Comparison of ENCODE assay signal across 16 cellular contexts in the genomic region with DNA sequence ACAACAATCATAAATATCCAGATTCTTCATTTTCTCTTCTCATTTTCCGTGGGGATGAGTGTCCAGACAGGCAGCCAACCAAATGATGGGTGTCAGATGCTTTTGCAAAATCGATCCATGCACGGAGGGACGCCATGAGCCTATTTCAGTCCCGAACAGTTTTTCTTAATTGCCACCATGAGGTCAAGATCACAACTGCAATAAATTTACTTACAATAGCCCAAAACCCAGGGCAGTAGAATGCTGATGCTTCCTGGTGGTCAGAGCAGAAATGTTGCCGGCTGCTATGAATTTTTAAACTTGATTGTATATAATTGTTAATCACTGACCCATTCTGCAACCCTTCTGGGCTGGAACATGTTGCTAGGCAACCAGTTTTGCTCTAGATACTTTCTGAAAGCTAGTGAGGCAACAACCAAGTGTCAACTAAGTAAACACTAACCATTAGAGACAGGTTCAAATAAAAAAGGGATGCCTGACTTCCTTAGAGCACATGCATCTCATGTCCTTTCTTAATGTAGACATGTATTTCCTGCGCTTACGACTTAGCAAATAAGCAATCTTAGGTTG.
A peak's percentile ranks its signal among the peaks of the same experiment; 100 is the strongest.
DNase-seq lines count a peak whose midpoint lies in the region; ATAC-seq and TF ChIP-seq lines count a peak whose summit lies in the region.
"Had no signal": no experiment of that assay in that cellular context is flagged by ENCODE, and none has a peak within 500 bp of the region (broad histone marks: within the 10 kb centered on the region; RNA-seq: fewer than 3 reads in every experiment).

No MANE protein-coding gene starts in this region.

- ATAC-seq in GM21825 (IDR thresholded peaks at IDR 0.05; ENCODE audit: unreplicated experiment): no peak
- ATAC-seq: GM12878; left lobe of liver; naive thymus-derived CD8-positive, alpha-beta T cell had no signal

- no peak overlapping the region for H3K4me3 ChIP-seq in choroid plexus epithelial cell (ENCODE audit: low read depth, low read length)
- no peak overlapping the region for H3K4me3 ChIP-seq in esophagus muscularis mucosa
- H3K4me3 ChIP-seq: BLaER1, GM12878 had no signal

- no peaks in the 10 kb centered on the region for H3K27me3 ChIP-seq in esophagus muscularis mucosa
- H3K27me3 ChIP-seq: BLaER1 had no signal

- peak; percentile 22 for DNase-seq in ELR (ENCODE audit: low read depth)
- peak; percentile 53 for DNase-seq in NCI-H2227 (lab: John Stamatoyannopoulos, UW; ENCODE audit: unreplicated experiment)
- DNase-seq in choroid plexus epithelial cell (ENCODE audit: low read depth): peak; percentile 24
- peak; percentile 16 for DNase-seq in mesenteric fat pad (ENCODE audit: low spot score)
- no peak for DNase-seq in esophagus muscularis mucosa (ENCODE audit: extremely low spot score)
- no peak for DNase-seq in ureter (ENCODE audit: low spot score)
- no peak for DNase-seq in RWPE1 (ENCODE audit: low spot score)
- DNase-seq: activated CD4-positive, alpha-beta memory T cell treated with anti-CD3 and anti-CD28 coated beads for 36 hours; effector CD8-positive, alpha-beta T cell; naive thymus-derived CD8-positive, alpha-beta T cell; NCI-H1105 treated with DMSO at 0.1 percent for 48 hours; stimulated activated CD4-positive, alpha-beta T cell treated with anti-CD3 and anti-CD28 coated beads, Interleukin-4, amount 100 ng/mL, for 24 hours had no signal

- CTCF ChIA-PET in RWPE1 (lab: Yijun Ruan, JAX): no interaction called here

- no peak for TF ChIP-seq EP300 in esophagus muscularis mucosa (IDR thresholded peaks at IDR 0.05)

- no peak for TF ChIP-seq POLR2A in esophagus muscularis mucosa (IDR thresholded peaks at IDR 0.05; ENCODE audit: low read depth)

- peaks cover 0 to 13% (median 10%) of the 10 kb centered on the region in 4 donors for H3K9me3 ChIP-seq in esophagus muscularis mucosa

- H3K27ac ChIP-seq in esophagus muscularis mucosa (replicated peaks in 1 of 4) (no peak overlapping the region), RWPE1 (no peak overlapping the region)
- H3K27ac ChIP-seq: BLaER1 had no signal

- intact Hi-C loops in esophagus muscularis mucosa (cut with DNase I): no loop called here

- 77% methylated on average over 8 of the region's 8 CpGs for whole genome bisulfite sequencing in esophagus muscularis mucosa

- H3K36me3 ChIP-seq in esophagus muscularis mucosa: no peaks in the 10 kb centered on the region

- no peaks in the 10 kb centered on the region for H3K4me1 ChIP-seq in esophagus muscularis mucosa
- H3K4me1 ChIP-seq: BLaER1 had no signal

- POLR2A ChIA-PET in RWPE1 (lab: Yijun Ruan, JAX; ENCODE audit: low non-redundant PET): no interaction called here

- TF ChIP-seq CTCF in choroid plexus epithelial cell (conservative IDR thresholded peaks at IDR 0.05; ENCODE audit: low read depth, low read length) (peak; percentile 32), esophagus muscularis mucosa (IDR thresholded peaks at IDR 0.05) (no peak), RWPE1 (conservative IDR thresholded peaks at IDR 0.05; ENCODE audit: low read depth) (no peak)

Comparison
In these comparisons a context has a peak if more than half of its experiments do, and no peak if none do; other contexts are left out.
1. DNase-seq: peak in ELR (single experiment), NCI-H2227 (single experiment), choroid plexus epithelial cell (single experiment) and mesenteric fat pad (single experiment); none in esophagus muscularis mucosa (single experiment), ureter (single experiment) and RWPE1 (single experiment).